ENCODE assay signal across 8 cellular contexts in genomic region chr14:36320210-36321003, GRCh38. TPM values are rescaled to one million over a fixed set of nuclear protein-coding genes. Genes with fewer than 3 reads are reported as not detected.
DNase-seq lines count a peak whose midpoint lies in the region; ATAC-seq and TF ChIP-seq lines count a peak whose summit lies in the region.

MBIP (minus strand) TSS chr14:36320637; CDS start chr14:36320588, 49 bp downstream.

- H3K27me3 ChIP-seq in DND-41 (ENCODE audit: insufficient read depth, low read length, poor library complexity) = peaks cover 11% of the 10 kb centered on the region

- H3K4me1 ChIP-seq in DND-41 (ENCODE audit: insufficient read depth, low read length) = peaks cover 17% of the 10 kb centered on the region; the same call in 1 of the 2 replicates

- peak within 1 kb of the TSS; percentile 94 for H3K27ac Mint-ChIP-seq in activated T-helper 17 cell treated with anti-CD3 and anti-CD28 coated beads, Interleukin-2, amount 50 U/mL, for 72 hours
- peak within 1 kb of the TSS; percentile 39 to 91 for H3K27ac Mint-ChIP-seq in natural killer cell

- peak; percentile 97 for ATAC-seq in DND-41 (ENCODE audit: insufficient read depth, low read depth)
- peak; percentile 96 for ATAC-seq in activated T-helper 17 cell treated with anti-CD3 and anti-CD28 coated beads, Interleukin-2, amount 50 U/mL, for 72 hours (replicated peaks)
- peak; percentile 95 to 98 (median 97) for ATAC-seq in natural killer cell

- H3K36me3 ChIP-seq in DND-41 (ENCODE audit: insufficient read depth, low read length) = no peaks in the 10 kb centered on the region; the same call in 1 of the 2 replicates

- H3K4me3 ChIP-seq in DND-41 (ENCODE audit: low read depth in 1 of 2, low read length in 2 of 2) = peak within 1 kb of the TSS; percentile 47 to 67
- peak within 1 kb of the TSS; percentile 99 for H3K4me3 ChIP-seq in LNCaP clone FGC (ENCODE audit: low read depth, low read length)

- peaks cover 16% of the 10 kb centered on the region for H3K4me1 Mint-ChIP-seq in activated T-helper 17 cell treated with anti-CD3 and anti-CD28 coated beads, Interleukin-2, amount 50 U/mL, for 72 hours
- peaks cover 20 to 28% of the 10 kb centered on the region in 2 donors for H3K4me1 Mint-ChIP-seq in natural killer cell

- H3K27me3 Mint-ChIP-seq in activated T-helper 17 cell treated with anti-CD3 and anti-CD28 coated beads, Interleukin-2, amount 50 U/mL, for 72 hours = peaks cover 6% of the 10 kb centered on the region
- peaks cover 0 to 11% of the 10 kb centered on the region in 2 donors for H3K27me3 Mint-ChIP-seq in natural killer cell (ENCODE audit: low read depth in 2 of 2)

- peak; percentile 87 for DNase-seq in DND-41
- DNase-seq in GOT3 (lab: John Stamatoyannopoulos, UW) = peak; percentile 41
- DNase-seq in LNCaP clone FGC (ENCODE audit: low read depth) = peak; percentile 93
- peak; percentile 98 for DNase-seq in RWPE1 (ENCODE audit: low spot score)
- DNase-seq in fibroblast of peridontal ligament (ENCODE audit: extremely low read depth) = peak; percentile 98
- peak; percentile 70 for DNase-seq in natural killer cell
- DNase-seq in stimulated activated naive CD4-positive, alpha-beta T cell treated with Interleukin-2 at 50 U/mL for 16 hours (lab: John Stamatoyannopoulos, UW) = peak; percentile 93

- H3K4me2 ChIP-seq in DND-41 (ENCODE audit: insufficient read depth, low read length) = peak within 1 kb of the TSS; percentile 77

- peak within 1 kb of the TSS; percentile 96 for H2AFZ ChIP-seq in DND-41 (ENCODE audit: low read depth, low read length)

- H3K27ac ChIP-seq in DND-41 (ENCODE audit: low read length) = peak within 1 kb of the TSS; percentile 65
- peak within 1 kb of the TSS; percentile 83 for H3K27ac ChIP-seq in RWPE1

- peak within 1 kb of the TSS; percentile 97 for H3K4me3 Mint-ChIP-seq in activated T-helper 17 cell treated with anti-CD3 and anti-CD28 coated beads, Interleukin-2, amount 50 U/mL, for 72 hours
- H3K4me3 Mint-ChIP-seq in natural killer cell = peak within 1 kb of the TSS; percentile 95

- H3K9me3 Mint-ChIP-seq in activated T-helper 17 cell treated with anti-CD3 and anti-CD28 coated beads, Interleukin-2, amount 50 U/mL, for 72 hours = peaks cover 3% of the 10 kb centered on the region
- no peaks in the 10 kb centered on the region for H3K9me3 Mint-ChIP-seq in natural killer cell

- no peak for TF ChIP-seq CTCF in DND-41 (IDR thresholded peaks at IDR 0.05; ENCODE audit: borderline replicate concordance, extremely low read depth, low read length, poor library complexity, severe bottlenecking)
- no peak for TF ChIP-seq CTCF in LNCaP clone FGC (IDR thresholded peaks at IDR 0.05; ENCODE audit: control insufficient read depth, extremely low read depth, insufficient read depth)
- no peak for TF ChIP-seq CTCF in RWPE1 (conservative IDR thresholded peaks at IDR 0.05; ENCODE audit: low read depth)
- no peak for TF ChIP-seq CTCF in natural killer cell (IDR thresholded peaks at IDR 0.05)

- CTCF ChIA-PET in RWPE1 (lab: Yijun Ruan, JAX) = interaction anchor here (0.6 to 1.0 kb wide), 5 partner anchors 48 to 253 kb away, joined by 3 to 5 read pairs (median 3); no protein-coding TSS in a partner anchor

- H3K79me2 ChIP-seq in DND-41 (ENCODE audit: insufficient read depth, low read length) = peaks cover 44% of the 10 kb centered on the region

- peak within 1 kb of the TSS; percentile 66 for H3K9ac ChIP-seq in DND-41 (ENCODE audit: low read depth, low read length)

- POLR2A ChIA-PET in RWPE1 (lab: Yijun Ruan, JAX; ENCODE audit: low non-redundant PET) = interaction anchor here (0.5 to 0.6 kb wide), 2 partner anchors 60 to 89 kb away, joined by 3 read pairs; no protein-coding TSS in a partner anchor

- intact Hi-C loops in natural killer cell (cut with micrococcal nuclease) = no loop called here

- peaks cover 3% of the 10 kb centered on the region for H4K20me1 ChIP-seq in DND-41 (ENCODE audit: insufficient read depth, low read length)

- peaks cover 25% of the 10 kb centered on the region for H3K36me3 Mint-ChIP-seq in activated T-helper 17 cell treated with anti-CD3 and anti-CD28 coated beads, Interleukin-2, amount 50 U/mL, for 72 hours (ENCODE audit: low read depth)
- no peaks in the 10 kb centered on the region for H3K36me3 Mint-ChIP-seq in natural killer cell

- H3K9me3 ChIP-seq in DND-41 (ENCODE audit: insufficient read depth, low read length, severe bottlenecking) = no peaks in the 10 kb centered on the region

RNA-seq across cellular contexts. Expression of gene MBIP, which starts in this region (rescaled TPM):
- 10 to 100 TPM; 27.6 to 38.2 TPM for total RNA-seq in activated T-helper 17 cell treated with anti-CD3 and anti-CD28 coated beads, Interleukin-2, amount 50 U/mL, for 72 hours
- 10 to 100 TPM; 26.1 to 41.9 (median 40.1) TPM for total RNA-seq in natural killer cell

Comparison
In these comparisons a context has a peak if more than half of its experiments do, and no peak if none do; other contexts are left out.
1. Peak in every context shown above with its lines: DNase-seq, ATAC-seq, H3K4me3 ChIP-seq and H3K27ac ChIP-seq.
2. DNase-seq: peak in every context shown above with its lines; median percentile 98 in RWPE1; 98 in fibroblast of peridontal ligament; 93 in LNCaP clone FGC; 93 in stimulated activated naive CD4-positive, alpha-beta T cell treated with Interleukin-2 at 50 U/mL for 16 hours; 87 in DND-41; 70 in natural killer cell; 41 in GOT3.